8 cellular contexts compared by ENCODE assay signal in genomic region chr15:66765478-66766281, GRCh38.
DNase-seq lines count a peak whose midpoint lies in the region; ATAC-seq and TF ChIP-seq lines count a peak whose summit lies in the region.

No MANE protein-coding gene starts in this region.

- peak overlapping the region; percentile 13; the same call in 1 of the 2 replicates for H3K4me3 ChIP-seq in GM08714 (ENCODE audit: low read length)
- no peak overlapping the region for H3K4me3 ChIP-seq in upper lobe of left lung

- no peaks in the 10 kb centered on the region for H3K9me3 Mint-ChIP-seq in effector memory CD8-positive, alpha-beta T cell

- no peak for TF ChIP-seq CTCF in upper lobe of left lung (IDR thresholded peaks at IDR 0.05)

- no peaks in the 10 kb centered on the region for H3K9me3 ChIP-seq in upper lobe of left lung

- WGBS in upper lobe of left lung, 2 donors: 13 to 24% methylated on average over 13 of the region's 13 CpGs

- peak; percentile 99 for DNase-seq in glomerular visceral epithelial cell (ENCODE audit: extremely low spot score)
- DNase-seq in upper lobe of left lung: peak in 1 of 2 donors; percentile 91
- DNase-seq in effector memory CD8-positive, alpha-beta T cell: no peak
- DNase-seq in stimulated activated CD4-positive, alpha-beta T cell treated with anti-CD3 and anti-CD28 coated beads, Interleukin-12 subunit alpha, Interleukin-12 subunit beta, amount 100 ng/mL, for 4 hours: no peak

- peaks cover 93 to 98% (median 95%) of the 10 kb centered on the region in 4 donors for H3K4me1 ChIP-seq in upper lobe of left lung

- H3K4me1 Mint-ChIP-seq in effector memory CD8-positive, alpha-beta T cell (ENCODE audit: low read depth in 2 of 2): peaks cover 0 to 5% of the 10 kb centered on the region in 2 donors

- TF ChIP-seq POLR2A in upper lobe of left lung (IDR thresholded peaks at IDR 0.05): peak in 1 of 4 donors; percentile 23

- H3K36me3 ChIP-seq in upper lobe of left lung: peaks cover 0 to 3% (median 0%) of the 10 kb centered on the region in 4 donors

- no peak overlapping the region for H3K27ac Mint-ChIP-seq in effector memory CD8-positive, alpha-beta T cell

- peak in 2 of 4 donors; percentile 25 to 66 for TF ChIP-seq EP300 in upper lobe of left lung (IDR thresholded peaks at IDR 0.05)

- H3K27ac ChIP-seq in upper lobe of left lung: peak overlapping the region; percentile 69 to 87 (median 80)

- peaks cover 64 to 85% of the 10 kb centered on the region in 2 donors for H3K27me3 Mint-ChIP-seq in effector memory CD8-positive, alpha-beta T cell

- H3K27me3 ChIP-seq in upper lobe of left lung: no peaks in the 10 kb centered on the region

- H3K4me3 Mint-ChIP-seq in effector memory CD8-positive, alpha-beta T cell: no peak overlapping the region

- peak; percentile 47 for ATAC-seq in HG02970 (IDR thresholded peaks at IDR 0.05; ENCODE audit: low FRiP score, unreplicated experiment)
- peak; percentile 52 to 70 for ATAC-seq in upper lobe of left lung (ENCODE audit: low FRiP score in 2 of 2)
- ATAC-seq in effector memory CD8-positive, alpha-beta T cell (replicated peaks): no peak
- ATAC-seq in GM18873 (IDR thresholded peaks at IDR 0.05; ENCODE audit: low FRiP score, unreplicated experiment): no peak

- no peaks in the 10 kb centered on the region for H3K36me3 Mint-ChIP-seq in effector memory CD8-positive, alpha-beta T cell (ENCODE audit: insufficient read depth)

TF ChIP-seq in PFSK-1, 5 proteins besides CTCF, POLR2A, EP300 and RAD21:
- peak in 1 of 2 experiments; percentile 61; a peak in 2 of 4 replicates for TF ChIP-seq REST (IDR thresholded peaks at IDR 0.05; ENCODE audit: insufficient read depth in 1 of 2, low read depth in 2 of 2, low read length in 2 of 2)
- TF ChIP-seq POLR2AphosphoS5 (IDR thresholded peaks at IDR 0.05; ENCODE audit: low read depth, low read length): 0 out of 2 replicates have a peak, but pooled peaks have one; percentile 34
- TF ChIP-seq FOXP2 (optimal IDR thresholded peaks at IDR 0.05; ENCODE audit: borderline replicate concordance, extremely low read depth, extremely low read length, insufficient read depth): no peak

Comparison
In these comparisons a context has a peak if more than half of its experiments do, and no peak if none do; other contexts are left out.
1. ATAC-seq: peak in HG02970 (single experiment) and upper lobe of left lung (2 of 2); none in effector memory CD8-positive, alpha-beta T cell (single experiment) and GM18873 (single experiment).